24 cellular contexts compared by ENCODE assay signal in genomic region chr4:154927126-154927525, GRCh38.
"Had no signal": no experiment of that assay in that cellular context is flagged by ENCODE, and none has a peak within 500 bp of the region (broad histone marks: within the 10 kb centered on the region; RNA-seq: fewer than 3 reads in every experiment).

No MANE protein-coding gene starts in this region.

- H3K4me3 ChIP-seq: adrenal gland had no signal

- ATAC-seq: activated CD4-positive, CD25-positive, alpha-beta regulatory T cell treated with anti-CD3 and anti-CD28 coated beads, Interleukin-2, amount 50 U/mL, for 24 hours; activated CD8-positive, alpha-beta T cell treated with anti-CD3 and anti-CD28 coated beads, Interleukin-2, amount 10 ng/mL, durations not matched to agents 7 days and 5 days; PC-3; T-helper 17 cell had no signal

- H3K27me3 ChIP-seq: adrenal gland had no signal

- H3K36me3 Mint-ChIP-seq: activated naive CD8-positive, alpha-beta T cell treated with anti-CD3 and anti-CD28 coated beads, Interleukin-2, amount 10 ng/mL, durations not matched to agents 7 days and 5 days had no signal

- H3K4me3 Mint-ChIP-seq: activated CD8-positive, alpha-beta T cell treated with anti-CD3 and anti-CD28 coated beads, Interleukin-2, amount 10 ng/mL, durations not matched to agents 7 days and 5 days; activated naive CD8-positive, alpha-beta T cell treated with anti-CD3 and anti-CD28 coated beads, Interleukin-2, amount 10 ng/mL, durations not matched to agents 7 days and 5 days; IgD-negative memory B cell; T-helper 17 cell had no signal

- H3K27me3 Mint-ChIP-seq: activated naive CD8-positive, alpha-beta T cell treated with anti-CD3 and anti-CD28 coated beads, Interleukin-2, amount 10 ng/mL, durations not matched to agents 7 days and 5 days; IgD-negative memory B cell; T-helper 17 cell had no signal

- H3K27ac Mint-ChIP-seq: activated CD8-positive, alpha-beta T cell treated with anti-CD3 and anti-CD28 coated beads, Interleukin-2, amount 10 ng/mL, durations not matched to agents 7 days and 5 days; activated naive CD8-positive, alpha-beta T cell treated with anti-CD3 and anti-CD28 coated beads, Interleukin-2, amount 10 ng/mL, durations not matched to agents 7 days and 5 days; IgD-negative memory B cell; T-helper 17 cell had no signal

- DNase-seq: activated CD4-positive, alpha-beta T cell treated with anti-CD3 and anti-CD28 coated beads for 4 hours; activated CD8-positive, alpha-beta memory T cell treated with anti-CD3 and anti-CD28 coated beads, Interleukin-2, amount 50 U/mL, for 48 hours; activated CD8-positive, alpha-beta T cell treated with anti-CD3 and anti-CD28 coated beads, Interleukin-2, amount 10 ng/mL, durations not matched to agents 7 days and 5 days; activated naive CD4-positive, alpha-beta T cell treated with anti-CD3 and anti-CD28 coated beads, Interleukin-2, amount 50 U/mL, for 16 hours; activated naive CD8-positive, alpha-beta T cell treated with anti-CD3 and anti-CD28 coated beads, Interleukin-2, amount 10 ng/mL, durations not matched to agents 7 days and 5 days; activated T-cell treated with anti-CD3 and anti-CD28 coated beads, Interleukin-2, amount 50 U/mL, for 1 hour; adrenal gland; anterior cingulate cortex; caudate nucleus; KG1; NCI-H1048; NCI-H1930; NCI-H2107; NCI-H2171 treated with DMSO at 0.1 percent for 48 hours; NCI-H510A treated with DMSO at 0.1 percent for 48 hours; NCI-H69; NK-92 treated with Interleukin-12 subunit alpha and Interleukin-12 subunit beta, amount 100 ng/mL, for 24 hours; PC-3; SHP77 treated with DMSO at 0.1 percent for 48 hours; T-helper 17 cell; T-helper 9 cell; WERI-Rb-1 had no signal

- H3K36me3 ChIP-seq: adrenal gland, WERI-Rb-1 had no signal

- H3K9me3 ChIP-seq: adrenal gland had no signal

- H3K4me1 ChIP-seq: adrenal gland had no signal

- H3K9me3 Mint-ChIP-seq: activated naive CD8-positive, alpha-beta T cell treated with anti-CD3 and anti-CD28 coated beads, Interleukin-2, amount 10 ng/mL, durations not matched to agents 7 days and 5 days had no signal

- H3K4me1 Mint-ChIP-seq: activated naive CD8-positive, alpha-beta T cell treated with anti-CD3 and anti-CD28 coated beads, Interleukin-2, amount 10 ng/mL, durations not matched to agents 7 days and 5 days; IgD-negative memory B cell; T-helper 17 cell had no signal

- H3K27ac ChIP-seq: adrenal gland, WERI-Rb-1 had no signal
